ENCODE assay signal across 8 cellular contexts in genomic region chr12:22333751-22334695, GRCh38. TPM values are rescaled to one million over a fixed set of nuclear protein-coding genes. Genes with fewer than 3 reads are reported as not detected.
A peak's percentile ranks its signal among the peaks of the same experiment; 100 is the strongest.
DNase-seq lines count a peak whose midpoint lies in the region; TF ChIP-seq lines count a peak whose summit lies in the region.

No MANE protein-coding gene starts in this region.

- intact Hi-C loops in lower leg skin (cut with DNase I; ENCODE audit: low total_unique reads): loop anchor here (10.0 kb wide), 1 partner anchor 229 kb away; no protein-coding TSS in a partner anchor

- no peaks in the 10 kb centered on the region for H3K9me3 ChIP-seq in OCI-LY3 (ENCODE audit: insufficient read depth, low read length)

- peak overlapping the region; percentile 66 for H3K4me3 ChIP-seq in AG10803 (ENCODE audit: low read length)
- peak overlapping the region; percentile 85 for H3K4me3 ChIP-seq in OCI-LY3 (ENCODE audit: low read length)
- peak overlapping the region; percentile 58 to 68 for H3K4me3 ChIP-seq in cardiac fibroblast (replicated peaks in 1 of 2; ENCODE audit: low read depth in 2 of 2, low read length in 2 of 2)
- peak overlapping the region; percentile 63 for H3K4me3 ChIP-seq in lower leg skin (ENCODE audit: low read depth, poor library complexity, severe bottlenecking)

- peaks cover 5% of the 10 kb centered on the region for H3K4me1 ChIP-seq in OCI-LY3 (ENCODE audit: low read length)

- no peak overlapping the region for H2AFZ ChIP-seq in OCI-LY3 (ENCODE audit: low read depth, low read length)

- WGBS in lower leg skin, 2 donors: 3 to 4% methylated on average over 47 to 63 of the region's 76 CpGs

- DNase-seq in AG10803 (ENCODE audit: low read depth) (no peak), cardiac fibroblast (ENCODE audit: low read depth in 2 of 2) (no peak), lower leg skin (ENCODE audit: low spot score in 2 of 2) (peak in 1 of 2 donors; percentile 89), NCI-H446 (lab: John Stamatoyannopoulos, UW) (no peak), A172 (ENCODE audit: low spot score) (no peak), NAMALWA (ENCODE audit: low spot score) (no peak)

- H3K27me3 ChIP-seq in OCI-LY3 (ENCODE audit: low read depth, low read length): no peaks in the 10 kb centered on the region

- TF ChIP-seq POLR2A in lower leg skin (IDR thresholded peaks at IDR 0.05): no peak

- H3K79me2 ChIP-seq in OCI-LY3 (ENCODE audit: low read length): no peaks in the 10 kb centered on the region

- no peak overlapping the region for H3K27ac ChIP-seq in OCI-LY3 (ENCODE audit: low read length)
- H3K27ac ChIP-seq in temporal lobe (ENCODE audit: low read depth, low read length): peak overlapping the region; percentile 3

- TF ChIP-seq CTCF in AG10803 (conservative IDR thresholded peaks at IDR 0.05; ENCODE audit: low read length) (no peak), OCI-LY3 (IDR thresholded peaks at IDR 0.05; ENCODE audit: low read depth, low read length) (no peak), cardiac fibroblast (IDR thresholded peaks at IDR 0.05; ENCODE audit: low read depth, low read length) (no peak), lower leg skin (IDR thresholded peaks at IDR 0.05) (no peak)

- H3K9ac ChIP-seq in OCI-LY3 (ENCODE audit: low read length): no peak overlapping the region

- no peaks in the 10 kb centered on the region for H4K20me1 ChIP-seq in OCI-LY3 (ENCODE audit: insufficient read depth, low read length)

- peak overlapping the region; percentile 16; the same call in 1 of the 2 replicates for H3K4me2 ChIP-seq in OCI-LY3 (ENCODE audit: low read length)

- no peaks in the 10 kb centered on the region for H3K36me3 ChIP-seq in OCI-LY3 (replicated peaks; ENCODE audit: low read depth, low read length)

RNA-seq across cellular contexts. Expression of gene ST8SIA1, which starts 0.5 kb away (rescaled TPM):
- 1 to 10 TPM; 2.6 to 9.5 (median 7.3) TPM for total RNA-seq in lower leg skin
- total RNA-seq in temporal lobe: 16.0 TPM
- total RNA-seq in A172 (2014; rRNA removed; shearing (Covaris generic)): 0.34 TPM in 1 of 2 replicates, not detected in the other
